13 cellular contexts compared by ENCODE assay signal in the genomic region with DNA sequence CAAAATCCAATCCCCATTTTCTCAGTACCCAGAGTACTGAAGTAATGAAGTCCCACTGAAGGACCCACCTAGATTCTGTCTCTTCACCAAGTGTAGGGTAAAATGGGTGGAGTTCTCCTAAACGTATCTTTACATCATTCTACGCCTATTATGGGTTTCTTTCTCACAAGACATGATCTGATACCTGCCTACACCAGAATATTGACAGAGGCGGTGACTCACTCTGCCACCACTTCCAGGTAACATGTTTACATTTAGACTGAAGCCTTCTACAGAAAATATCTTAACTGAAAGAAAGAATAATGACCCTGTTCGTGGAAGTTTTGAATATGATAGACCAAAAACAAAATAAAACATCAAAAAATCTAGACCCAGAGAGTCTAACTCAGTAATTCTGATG.
DNase-seq lines count a peak whose midpoint lies in the region; ATAC-seq, FAIRE-seq and TF ChIP-seq lines count a peak whose summit lies in the region.
"Had no signal": no experiment of that assay in that cellular context is flagged by ENCODE, and none has a peak within 500 bp of the region (broad histone marks: within the 10 kb centered on the region; RNA-seq: fewer than 3 reads in every experiment).

No MANE protein-coding gene starts in this region.

- WGBS in testis, 2 donors = 90 to 91% methylated on average over 4 of the region's 4 CpGs

- peak overlapping the region; percentile 15 for H3K4me3 Mint-ChIP-seq in stimulated activated effector memory CD8-positive, alpha-beta T cell treated with anti-CD3 and anti-CD28 coated beads, Interleukin-12 subunit alpha, Interleukin-12 subunit beta, amount 100 ng/mL, for 72 hours

- POLR2A ChIA-PET in RWPE1 (lab: Yijun Ruan, JAX; ENCODE audit: low non-redundant PET) = no interaction called here

- peaks cover 5% of the 10 kb centered on the region for H3K9me3 Mint-ChIP-seq in stimulated activated effector memory CD8-positive, alpha-beta T cell treated with anti-CD3 and anti-CD28 coated beads, Interleukin-12 subunit alpha, Interleukin-12 subunit beta, amount 100 ng/mL, for 72 hours

- H3K36me3 ChIP-seq in H7 (replicated peaks; ENCODE audit: control insufficient read depth, insufficient read depth, low read length) (no peaks in the 10 kb centered on the region), kidney (ENCODE audit: control insufficient read depth in 1 of 2, insufficient read depth in 2 of 2, low read length in 2 of 2) (no peaks in the 10 kb centered on the region), testis (ENCODE audit: low read depth, missing control alignments) (no peaks in the 10 kb centered on the region)
- H3K36me3 ChIP-seq: right atrium auricular region, thyroid gland had no signal

- FAIRE-seq in kidney (lab: Jason Lieb, UNC) = no peak
- FAIRE-seq: HTR-8/SVneo had no signal

- H3K27ac ChIP-seq in RWPE1 = no peak overlapping the region
- no peak overlapping the region for H3K27ac ChIP-seq in kidney (ENCODE audit: low read depth in 2 of 2, low read length in 2 of 2)
- no peak overlapping the region for H3K27ac ChIP-seq in testis
- H3K27ac ChIP-seq: right atrium auricular region, thyroid gland had no signal

- no peaks in the 10 kb centered on the region for H3K9me3 ChIP-seq in kidney (ENCODE audit: control insufficient read depth in 1 of 2, low read length in 2 of 2)
- no peaks in the 10 kb centered on the region for H3K9me3 ChIP-seq in testis
- H3K9me3 ChIP-seq: right atrium auricular region, thyroid gland had no signal

- H3K27me3 ChIP-seq in H7 (ENCODE audit: control insufficient read depth, insufficient read depth, low read length) (no peaks in the 10 kb centered on the region), testis (no peaks in the 10 kb centered on the region)
- H3K27me3 ChIP-seq: right atrium auricular region, thyroid gland had no signal

- CTCF ChIA-PET in RWPE1 (lab: Yijun Ruan, JAX) = no interaction called here

- TF ChIP-seq CTCF in RWPE1 (conservative IDR thresholded peaks at IDR 0.05; ENCODE audit: low read depth) = no peak
- TF ChIP-seq CTCF in kidney (IDR thresholded peaks at IDR 0.05; ENCODE audit: borderline replicate concordance, extremely low read depth, insufficient read depth) = no peak
- no peak for TF ChIP-seq CTCF in testis (IDR thresholded peaks at IDR 0.05)

- intact Hi-C loops in kidney (cut with DNase I) = no loop called here
- intact Hi-C loops in testis (cut with DNase I; ENCODE audit: low total_unique reads) = no loop called here

- peak; percentile 68 for ATAC-seq in esophagus mucosa
- ATAC-seq in stimulated activated effector memory CD8-positive, alpha-beta T cell treated with anti-CD3 and anti-CD28 coated beads, Interleukin-12 subunit alpha, Interleukin-12 subunit beta, amount 100 ng/mL, for 72 hours = peak; percentile 96

- no peak overlapping the region for H3K4me3 ChIP-seq in H7 (ENCODE audit: insufficient read depth, low read depth, low read length)
- no peak overlapping the region for H3K4me3 ChIP-seq in kidney (ENCODE audit: low read length in 2 of 2)
- no peak overlapping the region for H3K4me3 ChIP-seq in testis
- H3K4me3 ChIP-seq: lung, right atrium auricular region, thyroid gland had no signal

- H3K9ac ChIP-seq in kidney (ENCODE audit: low read length in 2 of 2) = no peak overlapping the region

- peak overlapping the region; percentile 26 for H3K27ac Mint-ChIP-seq in stimulated activated effector memory CD8-positive, alpha-beta T cell treated with anti-CD3 and anti-CD28 coated beads, Interleukin-12 subunit alpha, Interleukin-12 subunit beta, amount 100 ng/mL, for 72 hours

- peaks cover 47% of the 10 kb centered on the region for H3K4me1 Mint-ChIP-seq in stimulated activated effector memory CD8-positive, alpha-beta T cell treated with anti-CD3 and anti-CD28 coated beads, Interleukin-12 subunit alpha, Interleukin-12 subunit beta, amount 100 ng/mL, for 72 hours

- no peaks in the 10 kb centered on the region for H3K4me1 ChIP-seq in kidney (ENCODE audit: control insufficient read depth in 1 of 2, insufficient read depth in 1 of 2, low read depth in 1 of 2, low read length in 2 of 2)
- H3K4me1 ChIP-seq in testis = no peaks in the 10 kb centered on the region
- H3K4me1 ChIP-seq: thyroid gland had no signal

- DNase-seq in RWPE1 (ENCODE audit: low spot score) (peak; percentile 36), SIG-M5 (lab: John Stamatoyannopoulos, UW) (no peak), H7 (no peak), kidney (no peak), testis (no peak)
- DNase-seq in activated T-cell treated with anti-CD3 and anti-CD28 coated beads, Interleukin-2, amount 50 U/mL, for 1 hour = peak; percentile 51
- DNase-seq in stimulated activated effector memory CD8-positive, alpha-beta T cell treated with anti-CD3 and anti-CD28 coated beads, Interleukin-12 subunit alpha, Interleukin-12 subunit beta, amount 100 ng/mL, for 72 hours (ENCODE audit: low spot score in 2 of 2) = no peak
- DNase-seq: NCI-H2171, thyroid gland had no signal

- TF ChIP-seq POLR2A in testis (IDR thresholded peaks at IDR 0.05) = no peak

- H3K36me3 Mint-ChIP-seq in stimulated activated effector memory CD8-positive, alpha-beta T cell treated with anti-CD3 and anti-CD28 coated beads, Interleukin-12 subunit alpha, Interleukin-12 subunit beta, amount 100 ng/mL, for 72 hours = no peaks in the 10 kb centered on the region

Comparison
In these comparisons a context has a peak if more than half of its experiments do, and no peak if none do; other contexts are left out.
1. DNase-seq: peak in RWPE1 (single experiment) and activated T-cell treated with anti-CD3 and anti-CD28 coated beads, Interleukin-2, amount 50 U/mL, for 1 hour (single experiment); none in stimulated activated effector memory CD8-positive, alpha-beta T cell treated with anti-CD3 and anti-CD28 coated beads, Interleukin-12 subunit alpha, Interleukin-12 subunit beta, amount 100 ng/mL, for 72 hours (0 of 2), SIG-M5 (single experiment), H7 (single experiment), kidney (single experiment) and testis (single experiment).